29 cellular contexts compared by ENCODE assay signal in genomic region chr18:42576141-42576540, GRCh38.
"Had no signal": no experiment of that assay in that cellular context is flagged by ENCODE, and none has a peak within 500 bp of the region (broad histone marks: within the 10 kb centered on the region; RNA-seq: fewer than 3 reads in every experiment).

No MANE protein-coding gene starts in this region.

- DNase-seq: activated B cell treated with CpG ODN at 0.5 μM for 24 hours; activated CD4-positive, alpha-beta memory T cell treated with anti-CD3 and anti-CD28 coated beads for 36 hours; activated CD4-positive, alpha-beta T cell treated with anti-CD3 and anti-CD28 coated beads for 4 hours; activated CD4-positive, alpha-beta T cell treated with anti-CD3 and anti-CD28 coated beads, Interleukin-2, amount 50 U/mL, for 1 hour; activated CD4-positive, CD25-positive, alpha-beta regulatory T cell treated with anti-CD3 and anti-CD28 coated beads, Interleukin-2, amount 50 U/mL, for 72 hours; activated CD8-positive, alpha-beta memory T cell treated with anti-CD3 and anti-CD28 coated beads, Interleukin-2, amount 50 U/mL, for 4 hours; activated gamma-delta T cell treated with Interleukin-2 at 50 U/mL for 16 hours; activated naive CD4-positive, alpha-beta T cell treated with anti-CD3 and anti-CD28 coated beads for 36 hours; activated T-cell treated with anti-CD3 and anti-CD28 coated beads for 4 hours; activated T-cell treated with anti-CD3 and anti-CD28 coated beads, Interleukin-2, amount 50 U/mL, for 4 hours; adrenal gland; caudate nucleus; Kasumi-1; KG1; MM.1S; NCI-H1092 treated with DMSO at 0.1 percent for 48 hours; NCI-H1436; NCI-H1694; NCI-H1930; NCI-H2081 treated with DMSO at 0.1 percent for 48 hours; NCI-H524; RPMI8226; SHP77 treated with DMSO at 0.1 percent for 48 hours; SW 1271; T-helper 1 cell; T-helper 2 cell; T-helper 9 cell had no signal

- ATAC-seq: activated naive CD4-positive, alpha-beta T cell treated with anti-CD3 and anti-CD28 coated beads, Interleukin-2, amount 50 U/mL, for 72 hours; activated T-cell treated with anti-CD3 and anti-CD28 coated beads, Interleukin-2, amount 50 U/mL, for 4 hours; Panc1 had no signal
